20 cellular contexts compared by ENCODE assay signal in the genomic region with DNA sequence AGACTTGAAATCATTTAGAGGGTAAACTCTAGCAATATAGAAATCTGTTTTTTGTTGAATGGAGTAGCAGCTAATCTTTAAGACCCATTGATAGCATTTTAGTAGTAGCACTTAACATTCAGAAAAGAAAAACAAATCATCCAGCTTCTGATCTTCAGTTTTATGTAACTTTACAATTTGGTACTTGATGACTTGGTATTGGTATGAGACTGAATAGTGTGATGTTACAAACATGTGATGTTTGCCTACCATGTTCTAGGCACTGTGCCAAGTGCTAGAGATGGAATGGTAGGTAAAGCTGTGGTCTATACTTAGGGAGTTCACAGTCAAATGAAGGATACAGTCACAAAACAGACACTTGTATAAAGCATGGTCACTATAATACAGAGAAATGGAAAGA. TPM values are rescaled to one million over a fixed set of nuclear protein-coding genes. Genes with fewer than 3 reads are reported as not detected.
DNase-seq lines count a peak whose midpoint lies in the region; ATAC-seq and TF ChIP-seq lines count a peak whose summit lies in the region.
"Had no signal": no experiment of that assay in that cellular context is flagged by ENCODE, and none has a peak within 500 bp of the region (broad histone marks: within the 10 kb centered on the region; RNA-seq: fewer than 3 reads in every experiment).

No MANE protein-coding gene starts in this region.

- H3K27me3 ChIP-seq in esophagus squamous epithelium: no peaks in the 10 kb centered on the region
- H3K27me3 ChIP-seq: SJSA1, upper lobe of left lung had no signal

- no peak for TF ChIP-seq POLR2A in esophagus squamous epithelium (IDR thresholded peaks at IDR 0.05)

- H3K27ac Mint-ChIP-seq in stimulated activated naive CD8-positive, alpha-beta T cell treated with anti-CD3 and anti-CD28 coated beads, Interleukin-15, amount 100 ng/mL, for 72 hours: no peak overlapping the region
- no peak overlapping the region for H3K27ac Mint-ChIP-seq in stimulated activated effector memory CD8-positive, alpha-beta T cell treated with anti-CD3 and anti-CD28 coated beads, Interleukin-12 subunit alpha, Interleukin-12 subunit beta, amount 100 ng/mL, for 72 hours
- H3K27ac Mint-ChIP-seq: endodermal cell had no signal

- no peaks in the 10 kb centered on the region for H3K9me3 ChIP-seq in esophagus squamous epithelium
- H3K9me3 ChIP-seq: SJSA1, upper lobe of left lung had no signal

- H3K9me3 Mint-ChIP-seq in stimulated activated naive CD8-positive, alpha-beta T cell treated with anti-CD3 and anti-CD28 coated beads, Interleukin-15, amount 100 ng/mL, for 72 hours: no peaks in the 10 kb centered on the region
- no peaks in the 10 kb centered on the region for H3K9me3 Mint-ChIP-seq in stimulated activated effector memory CD8-positive, alpha-beta T cell treated with anti-CD3 and anti-CD28 coated beads, Interleukin-12 subunit alpha, Interleukin-12 subunit beta, amount 100 ng/mL, for 72 hours
- H3K9me3 Mint-ChIP-seq: central memory CD8-positive, alpha-beta T cell; endodermal cell had no signal

- DNase-seq in DMS79 treated with DMSO at 0.1 percent for 48 hours (lab: John Stamatoyannopoulos, UW): peak; percentile 18
- DNase-seq in DMS79 (lab: John Stamatoyannopoulos, UW): no peak
- no peak for DNase-seq in stimulated activated naive CD8-positive, alpha-beta T cell treated with anti-CD3 and anti-CD28 coated beads, Interleukin-15, amount 100 ng/mL, for 72 hours
- no peak for DNase-seq in stimulated activated naive CD8-positive, alpha-beta T cell treated with anti-CD3 and anti-CD28 coated beads, Interleukin-15, Interleukin-2, amounts not matched to agents 100 U/mL and 50 U/mL, for 24 hours
- DNase-seq in amniotic epithelial cell (ENCODE audit: low read depth): peak; percentile 29
- no peak for DNase-seq in stimulated activated effector memory CD8-positive, alpha-beta T cell treated with anti-CD3 and anti-CD28 coated beads, Interleukin-12 subunit alpha, Interleukin-12 subunit beta, amount 100 ng/mL, for 72 hours (ENCODE audit: low spot score in 2 of 2)
- no peak for DNase-seq in esophagus squamous epithelium (lab: John Stamatoyannopoulos, UW)
- DNase-seq: 8988T; activated CD4-positive, alpha-beta T cell treated with anti-CD3 and anti-CD28 coated beads for 1 hour; activated T-cell treated with anti-CD3 and anti-CD28 coated beads, Interleukin-2, amount 50 U/mL, for 1 hour; endodermal cell; Kasumi-1; NCI-H1694 treated with DMSO at 0.1 percent for 48 hours; stimulated activated naive CD4-positive, alpha-beta T cell; upper lobe of left lung had no signal

- peaks cover 0 to 11% (median 0%) of the 10 kb centered on the region in 3 donors for H3K4me1 ChIP-seq in esophagus squamous epithelium
- H3K4me1 ChIP-seq: SJSA1 had no signal

- H3K4me1 Mint-ChIP-seq in stimulated activated naive CD8-positive, alpha-beta T cell treated with anti-CD3 and anti-CD28 coated beads, Interleukin-15, amount 100 ng/mL, for 72 hours: peaks cover 18% of the 10 kb centered on the region
- peaks cover 6% of the 10 kb centered on the region for H3K4me1 Mint-ChIP-seq in stimulated activated effector memory CD8-positive, alpha-beta T cell treated with anti-CD3 and anti-CD28 coated beads, Interleukin-12 subunit alpha, Interleukin-12 subunit beta, amount 100 ng/mL, for 72 hours
- H3K4me1 Mint-ChIP-seq: endodermal cell had no signal

- no peak for TF ChIP-seq CTCF in esophagus squamous epithelium (IDR thresholded peaks at IDR 0.05)

- H3K27ac ChIP-seq in esophagus squamous epithelium: no peak overlapping the region
- H3K27ac ChIP-seq: C4-2B, SJSA1, upper lobe of left lung had no signal

- H3K27me3 Mint-ChIP-seq in stimulated activated naive CD8-positive, alpha-beta T cell treated with anti-CD3 and anti-CD28 coated beads, Interleukin-15, amount 100 ng/mL, for 72 hours: no peaks in the 10 kb centered on the region
- H3K27me3 Mint-ChIP-seq: central memory CD8-positive, alpha-beta T cell had no signal

- intact Hi-C loops in esophagus squamous epithelium (cut with DNase I): no loop called here

- no peak overlapping the region for H3K4me3 ChIP-seq in esophagus squamous epithelium
- H3K4me3 ChIP-seq: SJSA1, upper lobe of left lung had no signal

- H3K4me3 Mint-ChIP-seq in stimulated activated naive CD8-positive, alpha-beta T cell treated with anti-CD3 and anti-CD28 coated beads, Interleukin-15, amount 100 ng/mL, for 72 hours: no peak overlapping the region
- H3K4me3 Mint-ChIP-seq in stimulated activated effector memory CD8-positive, alpha-beta T cell treated with anti-CD3 and anti-CD28 coated beads, Interleukin-12 subunit alpha, Interleukin-12 subunit beta, amount 100 ng/mL, for 72 hours: no peak overlapping the region
- H3K4me3 Mint-ChIP-seq: central memory CD8-positive, alpha-beta T cell; endodermal cell had no signal

- ATAC-seq in stimulated activated naive CD8-positive, alpha-beta T cell treated with anti-CD3 and anti-CD28 coated beads, Interleukin-15, amount 100 ng/mL, for 72 hours: peak; percentile 73
- no peak for ATAC-seq in stimulated activated naive CD8-positive, alpha-beta T cell treated with anti-CD3 and anti-CD28 coated beads, Interleukin-15, Interleukin-2, amounts not matched to agents 100 U/mL and 50 U/mL, for 24 hours
- ATAC-seq in stimulated activated effector memory CD8-positive, alpha-beta T cell treated with anti-CD3 and anti-CD28 coated beads, Interleukin-12 subunit alpha, Interleukin-12 subunit beta, amount 100 ng/mL, for 72 hours: peak; percentile 79
- no peak for ATAC-seq in GM18867 (IDR thresholded peaks at IDR 0.05; ENCODE audit: unreplicated experiment)
- ATAC-seq: left lobe of liver had no signal

- H3K36me3 Mint-ChIP-seq in stimulated activated effector memory CD8-positive, alpha-beta T cell treated with anti-CD3 and anti-CD28 coated beads, Interleukin-12 subunit alpha, Interleukin-12 subunit beta, amount 100 ng/mL, for 72 hours: no peaks in the 10 kb centered on the region

- no peaks in the 10 kb centered on the region for H3K36me3 ChIP-seq in esophagus squamous epithelium
- H3K36me3 ChIP-seq: upper lobe of left lung had no signal

RNA-seq across cellular contexts. Expression of a gene that starts 21.3 kb away (rescaled TPM):
- total RNA-seq in esophagus squamous epithelium: 10 to 100 TPM in 2 of 4 donors, 1 to 10 TPM in 2; 2.3 to 37.6 (median 11.6) TPM

Comparison
In these comparisons a context has a peak if more than half of its experiments do, and no peak if none do; other contexts are left out.
1. DNase-seq: peak in DMS79 treated with DMSO at 0.1 percent for 48 hours (single experiment) and amniotic epithelial cell (single experiment); none in DMS79 (single experiment), stimulated activated naive CD8-positive, alpha-beta T cell treated with anti-CD3 and anti-CD28 coated beads, Interleukin-15, amount 100 ng/mL, for 72 hours (0 of 2), stimulated activated naive CD8-positive, alpha-beta T cell treated with anti-CD3 and anti-CD28 coated beads, Interleukin-15, Interleukin-2, amounts not matched to agents 100 U/mL and 50 U/mL, for 24 hours (single experiment), stimulated activated effector memory CD8-positive, alpha-beta T cell treated with anti-CD3 and anti-CD28 coated beads, Interleukin-12 subunit alpha, Interleukin-12 subunit beta, amount 100 ng/mL, for 72 hours (0 of 2) and esophagus squamous epithelium (single experiment).
2. ATAC-seq: peak in stimulated activated naive CD8-positive, alpha-beta T cell treated with anti-CD3 and anti-CD28 coated beads, Interleukin-15, amount 100 ng/mL, for 72 hours (single experiment) and stimulated activated effector memory CD8-positive, alpha-beta T cell treated with anti-CD3 and anti-CD28 coated beads, Interleukin-12 subunit alpha, Interleukin-12 subunit beta, amount 100 ng/mL, for 72 hours (single experiment); none in stimulated activated naive CD8-positive, alpha-beta T cell treated with anti-CD3 and anti-CD28 coated beads, Interleukin-15, Interleukin-2, amounts not matched to agents 100 U/mL and 50 U/mL, for 24 hours (single experiment) and GM18867 (single experiment).